ENCODE assay signal across 19 cellular contexts in the genomic region with DNA sequence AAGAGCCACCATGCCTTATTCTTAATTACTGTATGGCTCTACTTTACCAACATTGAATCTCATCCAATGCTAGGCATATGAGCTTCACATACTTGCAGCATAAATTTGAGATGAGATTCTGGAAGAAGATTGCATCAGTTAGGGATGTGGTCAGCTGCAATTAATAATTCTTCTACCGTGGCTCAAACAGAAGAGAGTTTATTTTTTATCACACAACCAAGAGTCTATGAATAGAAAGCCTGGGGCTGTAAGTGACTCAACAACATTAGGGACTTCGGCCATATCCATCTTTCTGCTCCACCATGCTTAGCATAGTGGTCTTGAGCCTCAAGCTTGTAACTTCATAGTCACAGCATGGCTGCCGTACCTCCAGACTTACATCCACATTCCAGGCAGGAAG.
"Had no signal": no experiment of that assay in that cellular context is flagged by ENCODE, and none has a peak within 500 bp of the region (broad histone marks: within the 10 kb centered on the region; RNA-seq: fewer than 3 reads in every experiment).

No MANE protein-coding gene starts in this region.

- H3K4me3 ChIP-seq: esophagus muscularis mucosa, heart left ventricle, mucosa of descending colon, neural progenitor cell, pancreas, spleen, tibial artery, upper lobe of left lung, vagina had no signal

- H3K9me3 ChIP-seq: esophagus muscularis mucosa, heart left ventricle, mucosa of descending colon, pancreas, spleen, tibial artery, upper lobe of left lung, vagina had no signal

- H3K9ac ChIP-seq: neural progenitor cell had no signal

- H3K27me3 ChIP-seq: esophagus muscularis mucosa, heart left ventricle, neural progenitor cell, pancreas, spleen, tibial artery, upper lobe of left lung, vagina had no signal

- H3K27ac ChIP-seq: epithelial cell of prostate, esophagus muscularis mucosa, heart left ventricle, neural progenitor cell, pancreas, spleen, tibial artery, upper lobe of left lung, vagina had no signal

- H2AFZ ChIP-seq: neural progenitor cell had no signal

- DNase-seq: effector memory CD4-positive, alpha-beta T cell; heart left ventricle; hippocampal formation; mucosa of descending colon; nucleus accumbens; pancreas; right cardiac atrium; spleen; stimulated activated CD4-positive, alpha-beta T cell treated with anti-CD3 and anti-CD28 coated beads, Interleukin-15, amount 100 ng/mL, for 24 hours; stimulated activated CD4-positive, alpha-beta T cell treated with anti-CD3 and anti-CD28 coated beads, Interleukin-1b, Interleukin-23, amount 100 ng/mL, for 48 hours; stimulated activated CD4-positive, alpha-beta T cell treated with anti-CD3 and anti-CD28 coated beads, Interleukin-4, amount 100 ng/mL, for 24 hours; tibial artery; upper lobe of left lung had no signal

- H3K4me1 ChIP-seq: esophagus muscularis mucosa, heart left ventricle, neural progenitor cell, pancreas, spleen, tibial artery, upper lobe of left lung, vagina had no signal

- ATAC-seq: heart left ventricle; mucosa of descending colon; natural killer cell treated with Interleukin-12 subunit alpha and Interleukin-12 subunit beta and Interleukin-15 and Interleukin-18, amount 100 ng/mL, for 72 hours; pancreas; right cardiac atrium; stimulated activated memory B cell treated with anti-CD40 and anti-IgM and Interleukin-4, amounts not matched to agents 10 μg/mL and 1 μg/mL and 100 μg/mL, for 72 hours had no signal

- H3K36me3 ChIP-seq: esophagus muscularis mucosa, heart left ventricle, neural progenitor cell, pancreas, spleen, tibial artery, upper lobe of left lung, vagina had no signal

- H3K4me2 ChIP-seq: neural progenitor cell had no signal
